ENCODE assay signal across 15 cellular contexts in the genomic region with DNA sequence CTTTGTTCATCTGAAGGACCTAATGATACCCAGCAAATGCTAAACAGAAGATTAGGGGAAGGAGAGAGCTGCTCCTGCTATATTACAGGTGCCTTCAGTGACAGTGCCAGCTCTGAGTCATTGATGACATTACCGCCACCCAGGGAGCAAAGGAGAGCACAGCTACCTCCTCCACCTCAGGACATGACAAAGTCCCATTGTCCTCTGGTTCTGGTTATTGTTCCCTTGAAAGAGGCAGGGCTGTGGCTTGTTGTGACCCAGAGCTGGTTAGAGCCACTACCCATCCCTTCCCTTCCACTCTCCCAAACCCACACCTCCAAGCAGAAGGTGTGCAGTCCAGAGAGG.
DNase-seq lines count a peak whose midpoint lies in the region; ATAC-seq and TF ChIP-seq lines count a peak whose summit lies in the region.
"Had no signal": no experiment of that assay in that cellular context is flagged by ENCODE, and none has a peak within 500 bp of the region (broad histone marks: within the 10 kb centered on the region; RNA-seq: fewer than 3 reads in every experiment).

No MANE protein-coding gene starts in this region.

- H3K27ac ChIP-seq in esophagus muscularis mucosa (replicated peaks in 1 of 4): no peak overlapping the region
- H3K27ac ChIP-seq: coronary artery, sigmoid colon, suprapubic skin had no signal

- H3K36me3 Mint-ChIP-seq in immature natural killer cell: no peaks in the 10 kb centered on the region

- no peak for TF ChIP-seq EP300 in esophagus muscularis mucosa (IDR thresholded peaks at IDR 0.05)

- H3K9me3 ChIP-seq in esophagus muscularis mucosa: no peaks in the 10 kb centered on the region
- H3K9me3 ChIP-seq: HAP-1, sigmoid colon, suprapubic skin had no signal

- H3K4me1 ChIP-seq in esophagus muscularis mucosa: peaks cover 8 to 14% (median 10%) of the 10 kb centered on the region in 4 donors
- H3K4me1 ChIP-seq: HAP-1, sigmoid colon, suprapubic skin had no signal

- H3K27me3 ChIP-seq in esophagus muscularis mucosa: no peaks in the 10 kb centered on the region
- H3K27me3 ChIP-seq: sigmoid colon, suprapubic skin had no signal

- H3K36me3 ChIP-seq in esophagus muscularis mucosa: no peaks in the 10 kb centered on the region
- H3K36me3 ChIP-seq: HAP-1, sigmoid colon, suprapubic skin had no signal

- no peaks in the 10 kb centered on the region for H3K9me3 Mint-ChIP-seq in immature natural killer cell

- no peak overlapping the region for H3K27ac Mint-ChIP-seq in immature natural killer cell

- no peak overlapping the region for H3K4me3 ChIP-seq in esophagus muscularis mucosa
- H3K4me3 ChIP-seq: coronary artery, HAP-1, sigmoid colon, suprapubic skin had no signal

- H3K4me1 Mint-ChIP-seq in immature natural killer cell: no peaks in the 10 kb centered on the region

- DNase-seq in A172 (ENCODE audit: low spot score): peak; percentile 36
- no peak for DNase-seq in GM10266 (ENCODE audit: extremely low spot score)
- peak; percentile 70 for DNase-seq in esophagus muscularis mucosa (ENCODE audit: extremely low spot score)
- no peak for DNase-seq in immature natural killer cell
- no peak for DNase-seq in DMS 273 (lab: John Stamatoyannopoulos, UW; ENCODE audit: unreplicated experiment)
- DNase-seq: C1 segment of cervical spinal cord, KBM-7, NCI-H446 treated with DMSO at 0.1 percent for 48 hours, sigmoid colon had no signal

- H3K4me3 Mint-ChIP-seq in immature natural killer cell: no peak overlapping the region

- intact Hi-C loops in esophagus muscularis mucosa (cut with DNase I): no loop called here

- TF ChIP-seq CTCF in GM10266 (IDR thresholded peaks at IDR 0.05; ENCODE audit: control insufficient read depth, insufficient read depth, low read depth, missing control alignments) (peak; percentile 4), LNCAP (IDR thresholded peaks at IDR 0.05) (peak; percentile 18; the same call in 1 of the 2 replicates), esophagus muscularis mucosa (IDR thresholded peaks at IDR 0.05) (no peak)

- ATAC-seq in HG02610 (IDR thresholded peaks at IDR 0.05; ENCODE audit: unreplicated experiment) (no peak), HG03469 (IDR thresholded peaks at IDR 0.05; ENCODE audit: unreplicated experiment) (no peak)

- no peak for TF ChIP-seq POLR2A in esophagus muscularis mucosa (IDR thresholded peaks at IDR 0.05; ENCODE audit: low read depth)

- WGBS in esophagus muscularis mucosa: 88% methylated on average over 1 of the region's 1 CpG

- peaks cover 4 to 11% (median 9%) of the 10 kb centered on the region in 3 donors for H3K27me3 Mint-ChIP-seq in immature natural killer cell (ENCODE audit: low read depth in 3 of 3)

Comparison
In these comparisons a context has a peak if more than half of its experiments do, and no peak if none do; other contexts are left out.
1. DNase-seq: peak in A172 (single experiment) and esophagus muscularis mucosa (single experiment); none in GM10266 (single experiment), immature natural killer cell (0 of 3) and DMS 273 (single experiment).
2. CTCF ChIP-seq: peak in GM10266 (single experiment) and LNCAP (single experiment); none in esophagus muscularis mucosa (0 of 3).